In the genomic region with DNA sequence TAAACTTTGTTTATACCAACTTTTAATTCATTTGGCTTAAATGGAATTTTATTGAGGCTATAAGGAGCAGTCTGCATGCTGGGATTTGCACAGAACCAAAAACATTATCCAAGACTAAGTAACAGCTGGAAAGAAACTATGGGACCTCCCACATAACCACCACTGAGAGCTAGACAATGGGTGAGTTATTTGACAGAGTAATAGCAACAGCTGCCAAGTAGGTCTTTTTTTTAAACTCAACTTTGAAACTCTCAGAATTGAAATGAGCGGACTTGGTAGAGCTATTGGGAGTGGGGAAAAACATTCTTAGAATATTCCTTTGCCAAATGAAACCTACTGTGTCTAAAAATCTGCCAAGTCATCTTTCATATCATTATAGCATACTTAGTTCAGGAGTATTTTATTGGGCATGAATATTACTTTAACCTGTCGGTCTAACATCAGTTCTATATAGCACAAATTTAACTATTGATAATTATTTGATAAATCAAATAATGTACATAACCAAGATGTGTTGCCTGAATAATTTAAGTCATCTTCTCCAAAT, we compare ENCODE assay signal across 2 cellular contexts.
TF ChIP-seq lines count a peak whose summit lies in the region.

No MANE protein-coding gene starts in this region.

TF ChIP-seq in GM23338, 12 proteins besides CTCF, POLR2A, EP300 and RAD21 (continues in another document):
- TF ChIP-seq ZNF331 (CRISPR knock-in tag; IDR thresholded peaks at IDR 0.05; ENCODE audit: low read depth) (no peak), POLR2AphosphoS5 (IDR thresholded peaks at IDR 0.05; ENCODE audit: low read depth) (no peak), NANOG (IDR thresholded peaks at IDR 0.05; ENCODE audit: borderline replicate concordance) (no peak), EZH2phosphoT487 (IDR thresholded peaks at IDR 0.05; ENCODE audit: unreplicated experiment) (no peak), JUNB (IDR thresholded peaks at IDR 0.05; ENCODE audit: unreplicated experiment) (no peak), ZNF114 (CRISPR knock-in tag; IDR thresholded peaks at IDR 0.05) (no peak), CREB1 (CRISPR knock-in tag; IDR thresholded peaks at IDR 0.05; ENCODE audit: low read depth) (no peak)
- TF ChIP-seq, protein P1, sequence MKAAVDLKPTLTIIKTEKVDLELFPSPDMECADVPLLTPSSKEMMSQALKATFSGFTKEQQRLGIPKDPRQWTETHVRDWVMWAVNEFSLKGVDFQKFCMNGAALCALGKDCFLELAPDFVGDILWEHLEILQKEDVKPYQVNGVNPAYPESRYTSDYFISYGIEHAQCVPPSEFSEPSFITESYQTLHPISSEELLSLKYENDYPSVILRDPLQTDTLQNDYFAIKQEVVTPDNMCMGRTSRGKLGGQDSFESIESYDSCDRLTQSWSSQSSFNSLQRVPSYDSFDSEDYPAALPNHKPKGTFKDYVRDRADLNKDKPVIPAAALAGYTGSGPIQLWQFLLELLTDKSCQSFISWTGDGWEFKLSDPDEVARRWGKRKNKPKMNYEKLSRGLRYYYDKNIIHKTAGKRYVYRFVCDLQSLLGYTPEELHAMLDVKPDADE (IDR thresholded peaks at IDR 0.05): no peak
- TF ChIP-seq, protein P2, sequence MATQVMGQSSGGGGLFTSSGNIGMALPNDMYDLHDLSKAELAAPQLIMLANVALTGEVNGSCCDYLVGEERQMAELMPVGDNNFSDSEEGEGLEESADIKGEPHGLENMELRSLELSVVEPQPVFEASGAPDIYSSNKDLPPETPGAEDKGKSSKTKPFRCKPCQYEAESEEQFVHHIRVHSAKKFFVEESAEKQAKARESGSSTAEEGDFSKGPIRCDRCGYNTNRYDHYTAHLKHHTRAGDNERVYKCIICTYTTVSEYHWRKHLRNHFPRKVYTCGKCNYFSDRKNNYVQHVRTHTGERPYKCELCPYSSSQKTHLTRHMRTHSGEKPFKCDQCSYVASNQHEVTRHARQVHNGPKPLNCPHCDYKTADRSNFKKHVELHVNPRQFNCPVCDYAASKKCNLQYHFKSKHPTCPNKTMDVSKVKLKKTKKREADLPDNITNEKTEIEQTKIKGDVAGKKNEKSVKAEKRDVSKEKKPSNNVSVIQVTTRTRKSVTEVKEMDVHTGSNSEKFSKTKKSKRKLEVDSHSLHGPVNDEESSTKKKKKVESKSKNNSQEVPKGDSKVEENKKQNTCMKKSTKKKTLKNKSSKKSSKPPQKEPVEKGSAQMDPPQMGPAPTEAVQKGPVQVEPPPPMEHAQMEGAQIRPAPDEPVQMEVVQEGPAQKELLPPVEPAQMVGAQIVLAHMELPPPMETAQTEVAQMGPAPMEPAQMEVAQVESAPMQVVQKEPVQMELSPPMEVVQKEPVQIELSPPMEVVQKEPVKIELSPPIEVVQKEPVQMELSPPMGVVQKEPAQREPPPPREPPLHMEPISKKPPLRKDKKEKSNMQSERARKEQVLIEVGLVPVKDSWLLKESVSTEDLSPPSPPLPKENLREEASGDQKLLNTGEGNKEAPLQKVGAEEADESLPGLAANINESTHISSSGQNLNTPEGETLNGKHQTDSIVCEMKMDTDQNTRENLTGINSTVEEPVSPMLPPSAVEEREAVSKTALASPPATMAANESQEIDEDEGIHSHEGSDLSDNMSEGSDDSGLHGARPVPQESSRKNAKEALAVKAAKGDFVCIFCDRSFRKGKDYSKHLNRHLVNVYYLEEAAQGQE (IDR thresholded peaks at IDR 0.05; ENCODE audit: unreplicated experiment): no peak

TF ChIP-seq in endothelial cell of umbilical vein, 7 proteins besides CTCF, POLR2A, EP300 and RAD21:
- TF ChIP-seq, protein P3, sequence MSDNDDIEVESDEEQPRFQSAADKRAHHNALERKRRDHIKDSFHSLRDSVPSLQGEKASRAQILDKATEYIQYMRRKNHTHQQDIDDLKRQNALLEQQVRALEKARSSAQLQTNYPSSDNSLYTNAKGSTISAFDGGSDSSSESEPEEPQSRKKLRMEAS (IDR thresholded peaks at IDR 0.05; ENCODE audit: insufficient read depth, insufficient read length): no peak
- TF ChIP-seq FOS (IDR thresholded peaks at IDR 0.05; ENCODE audit: borderline replicate concordance, insufficient read depth, low read length) (no peak), EZH2 (IDR thresholded peaks at IDR 0.05; ENCODE audit: borderline replicate concordance, low read depth, low read length, severe bottlenecking) (no peak)
